ENCODE assay signal across 8 cellular contexts in genomic region chr7:79874797-79875196, GRCh38.
"Had no signal": no experiment of that assay in that cellular context is flagged by ENCODE, and none has a peak within 500 bp of the region (broad histone marks: within the 10 kb centered on the region; RNA-seq: fewer than 3 reads in every experiment).

No MANE protein-coding gene starts in this region.

- FAIRE-seq: H54, HTR-8/SVneo had no signal

- H3K4me1 Mint-ChIP-seq: H9 had no signal

- DNase-seq: GM23248, GOT3, H9, HCEC 1CT, KBM-7 had no signal

- H3K9ac ChIP-seq: GM23248, KMS-11 had no signal

- H3K9me3 Mint-ChIP-seq: H9 had no signal

- H3K4me3 ChIP-seq: GM23248 had no signal

- H3K4me3 Mint-ChIP-seq: H9 had no signal

- H3K27ac ChIP-seq: GM23248, KMS-11 had no signal

- H3K4me2 ChIP-seq: KMS-11 had no signal

- H2AFZ ChIP-seq: GM23248 had no signal

- H3K27ac Mint-ChIP-seq: H9 had no signal
